Comparison of ENCODE assay signal across 3 cellular contexts in genomic region chr10:767794-768193, GRCh38.
"Had no signal": no experiment of that assay in that cellular context is flagged by ENCODE, and none has a peak within 500 bp of the region (broad histone marks: within the 10 kb centered on the region; RNA-seq: fewer than 3 reads in every experiment).

No MANE protein-coding gene starts in this region.

- H3K4me3 ChIP-seq: GM12878 had no signal

- DNase-seq: GDM1, GF-D8 had no signal
